In genomic region chr16:35706901-35707300, GRCh38 we compare ENCODE assay signal across 37 cellular contexts.
"Had no signal": no experiment of that assay in that cellular context is flagged by ENCODE, and none has a peak within 500 bp of the region (broad histone marks: within the 10 kb centered on the region; RNA-seq: fewer than 3 reads in every experiment).

No MANE protein-coding gene starts in this region.

- H3K27ac Mint-ChIP-seq: activated naive CD4-positive, alpha-beta T cell treated with anti-CD3 and anti-CD28 coated beads for 36 hours; activated naive CD4-positive, alpha-beta T cell treated with anti-CD3 and anti-CD28 coated beads, Interleukin-2, amount 10 ng/mL, durations not matched to agents 7 days and 5 days; activated naive CD4-positive, alpha-beta T cell treated with anti-CD3 and anti-CD28 coated beads, Interleukin-2, amount 50 U/mL, for 24 hours; activated naive CD4-positive, alpha-beta T cell treated with anti-CD3 and anti-CD28 coated beads, Interleukin-2, amount 50 U/mL, for 72 hours; activated naive CD8-positive, alpha-beta T cell; activated naive CD8-positive, alpha-beta T cell treated with anti-CD3 and anti-CD28 coated beads for 36 hours; activated naive CD8-positive, alpha-beta T cell treated with anti-CD3 and anti-CD28 coated beads, Interleukin-2, amount 10 ng/mL, durations not matched to agents 7 days and 5 days; activated naive CD8-positive, alpha-beta T cell treated with anti-CD3 and anti-CD28 coated beads, Interleukin-2, amount 50 U/mL, for 24 hours; activated T-cell treated with anti-CD3 and anti-CD28 coated beads, Interleukin-2, amount 50 U/mL, for 24 hours; activated T-cell treated with anti-CD3 and anti-CD28 coated beads, Interleukin-2, amount 50 U/mL, for 72 hours; activated T-helper 1 cell treated with anti-CD3 and anti-CD28 coated beads, Interleukin-12 subunit alpha, Interleukin-12 subunit beta, Interleukin-2, Interleukin-4 antibody, amounts not matched to agents 30 ng/mL and 10 ng/mL and 1 ng/mL, durations not matched to agents 14 hours and 24 hours and 36 hours; activated T-helper 17 cell treated with anti-CD3 and anti-CD28 coated beads, Interleukin-2, amount 50 U/mL, for 72 hours; activated T-helper 2 cell treated with anti-CD3 and anti-CD28 coated beads, Interferon-gamma antibody, Interleukin-2, Interleukin-4, amounts not matched to agents 10 μg/mL and 5 μg/mL and 100 μg/mL, durations not matched to agents 14 hours and 24 hours and 36 hours; brain had no signal

- H3K9me3 Mint-ChIP-seq: central memory CD8-positive, alpha-beta T cell had no signal

- DNase-seq: activated effector memory CD4-positive, alpha-beta T cell treated with anti-CD3 and anti-CD28 coated beads, Interleukin-2, amount 50 U/mL, for 16 hours; activated effector memory CD4-positive, alpha-beta T cell treated with Interleukin-2 at 50 U/mL for 16 hours; activated gamma-delta T cell; activated gamma-delta T cell treated with Interleukin-2 at 50 U/mL for 16 hours; activated naive CD4-positive, alpha-beta T cell; activated naive CD4-positive, alpha-beta T cell treated with anti-CD3 and anti-CD28 coated beads for 36 hours; activated naive CD4-positive, alpha-beta T cell treated with anti-CD3 and anti-CD28 coated beads, Interleukin-2, amount 10 ng/mL, durations not matched to agents 7 days and 5 days; activated naive CD4-positive, alpha-beta T cell treated with anti-CD3 and anti-CD28 coated beads, Interleukin-2, amount 50 U/mL, for 16 hours; activated naive CD4-positive, alpha-beta T cell treated with Interleukin-2 at 50 U/mL for 16 hours; activated naive CD8-positive, alpha-beta T cell treated with anti-CD3 and anti-CD28 coated beads for 36 hours; activated naive CD8-positive, alpha-beta T cell treated with anti-CD3 and anti-CD28 coated beads, Interleukin-2, amount 10 ng/mL, durations not matched to agents 7 days and 5 days; activated naive CD8-positive, alpha-beta T cell treated with anti-CD3 and anti-CD28 coated beads, Interleukin-2, amount 50 U/mL, for 24 hours; activated T-cell treated with anti-CD3 and anti-CD28 coated beads, Interleukin-2, amount 50 U/mL, for 24 hours; activated T-cell treated with anti-CD3 and anti-CD28 coated beads, Interleukin-2, amount 50 U/mL, for 4 hours; activated T-cell treated with anti-CD3 and anti-CD28 coated beads, Interleukin-2, amount 50 U/mL, for 48 hours; activated T-cell treated with anti-CD3 and anti-CD28 coated beads, Interleukin-2, amount 50 U/mL, for 72 hours; adrenal gland; amniotic stem cell; amygdala; anterior cingulate cortex; aorta; body of pancreas; brain microvascular endothelial cell; caudate nucleus; central memory CD4-positive, alpha-beta T cell; cerebellar nuclear complex had no signal

- H3K36me3 Mint-ChIP-seq: activated naive CD4-positive, alpha-beta T cell treated with anti-CD3 and anti-CD28 coated beads, Interleukin-2, amount 10 ng/mL, durations not matched to agents 7 days and 5 days; activated naive CD4-positive, alpha-beta T cell treated with anti-CD3 and anti-CD28 coated beads, Interleukin-2, amount 50 U/mL, for 24 hours; activated naive CD8-positive, alpha-beta T cell; activated naive CD8-positive, alpha-beta T cell treated with anti-CD3 and anti-CD28 coated beads, Interleukin-2, amount 10 ng/mL, durations not matched to agents 7 days and 5 days; brain had no signal

- H3K4me3 ChIP-seq: adrenal gland, ascending aorta, body of pancreas, breast epithelium, cardiac muscle cell had no signal

- H3K4me1 Mint-ChIP-seq: activated naive CD4-positive, alpha-beta T cell treated with anti-CD3 and anti-CD28 coated beads, Interleukin-2, amount 10 ng/mL, durations not matched to agents 7 days and 5 days; activated naive CD4-positive, alpha-beta T cell treated with anti-CD3 and anti-CD28 coated beads, Interleukin-2, amount 50 U/mL, for 24 hours; activated naive CD8-positive, alpha-beta T cell treated with anti-CD3 and anti-CD28 coated beads for 36 hours; activated naive CD8-positive, alpha-beta T cell treated with anti-CD3 and anti-CD28 coated beads, Interleukin-2, amount 10 ng/mL, durations not matched to agents 7 days and 5 days; activated naive CD8-positive, alpha-beta T cell treated with anti-CD3 and anti-CD28 coated beads, Interleukin-2, amount 50 U/mL, for 24 hours; activated T-helper 17 cell treated with anti-CD3 and anti-CD28 coated beads, Interleukin-2, amount 50 U/mL, for 72 hours; brain; central memory CD8-positive, alpha-beta T cell had no signal

- H3K27me3 Mint-ChIP-seq: activated naive CD4-positive, alpha-beta T cell treated with anti-CD3 and anti-CD28 coated beads, Interleukin-2, amount 10 ng/mL, durations not matched to agents 7 days and 5 days; activated naive CD4-positive, alpha-beta T cell treated with anti-CD3 and anti-CD28 coated beads, Interleukin-2, amount 50 U/mL, for 24 hours; activated naive CD8-positive, alpha-beta T cell; activated naive CD8-positive, alpha-beta T cell treated with anti-CD3 and anti-CD28 coated beads for 36 hours; activated naive CD8-positive, alpha-beta T cell treated with anti-CD3 and anti-CD28 coated beads, Interleukin-2, amount 10 ng/mL, durations not matched to agents 7 days and 5 days; activated naive CD8-positive, alpha-beta T cell treated with anti-CD3 and anti-CD28 coated beads, Interleukin-2, amount 50 U/mL, for 24 hours; activated T-cell treated with anti-CD3 and anti-CD28 coated beads, Interleukin-2, amount 50 U/mL, for 24 hours; activated T-helper 17 cell treated with anti-CD3 and anti-CD28 coated beads, Interleukin-2, amount 50 U/mL, for 72 hours; brain; central memory CD8-positive, alpha-beta T cell had no signal

- H3K4me3 Mint-ChIP-seq: activated naive CD4-positive, alpha-beta T cell treated with anti-CD3 and anti-CD28 coated beads for 36 hours; activated naive CD4-positive, alpha-beta T cell treated with anti-CD3 and anti-CD28 coated beads, Interleukin-2, amount 10 ng/mL, durations not matched to agents 7 days and 5 days; activated naive CD4-positive, alpha-beta T cell treated with anti-CD3 and anti-CD28 coated beads, Interleukin-2, amount 50 U/mL, for 24 hours; activated naive CD8-positive, alpha-beta T cell; activated naive CD8-positive, alpha-beta T cell treated with anti-CD3 and anti-CD28 coated beads for 36 hours; activated naive CD8-positive, alpha-beta T cell treated with anti-CD3 and anti-CD28 coated beads, Interleukin-2, amount 10 ng/mL, durations not matched to agents 7 days and 5 days; activated naive CD8-positive, alpha-beta T cell treated with anti-CD3 and anti-CD28 coated beads, Interleukin-2, amount 50 U/mL, for 24 hours; activated T-cell treated with anti-CD3 and anti-CD28 coated beads, Interleukin-2, amount 50 U/mL, for 24 hours; activated T-cell treated with anti-CD3 and anti-CD28 coated beads, Interleukin-2, amount 50 U/mL, for 4 hours; activated T-cell treated with anti-CD3 and anti-CD28 coated beads, Interleukin-2, amount 50 U/mL, for 72 hours; activated T-helper 1 cell treated with anti-CD3 and anti-CD28 coated beads, Interleukin-12 subunit alpha, Interleukin-12 subunit beta, Interleukin-2, Interleukin-4 antibody, amounts not matched to agents 30 ng/mL and 10 ng/mL and 1 ng/mL, durations not matched to agents 14 hours and 24 hours and 36 hours; activated T-helper 17 cell treated with anti-CD3 and anti-CD28 coated beads, Interleukin-2, amount 50 U/mL, for 72 hours; brain; central memory CD8-positive, alpha-beta T cell had no signal

- H3K27me3 ChIP-seq: adrenal gland, ascending aorta, body of pancreas, brain microvascular endothelial cell, breast epithelium, cardiac muscle cell had no signal

- H3K4me1 ChIP-seq: adrenal gland, ascending aorta, body of pancreas, breast epithelium had no signal

- H3K36me3 ChIP-seq: adrenal gland, ascending aorta, brain microvascular endothelial cell, breast epithelium, cardiac muscle cell had no signal

- H3K27ac ChIP-seq: adrenal gland, ascending aorta, body of pancreas, brain microvascular endothelial cell, breast epithelium, cardiac muscle cell had no signal

- H3K9me3 ChIP-seq: adrenal gland, ascending aorta had no signal
